ENCODE assay signal across 2 cellular contexts in the genomic region with DNA sequence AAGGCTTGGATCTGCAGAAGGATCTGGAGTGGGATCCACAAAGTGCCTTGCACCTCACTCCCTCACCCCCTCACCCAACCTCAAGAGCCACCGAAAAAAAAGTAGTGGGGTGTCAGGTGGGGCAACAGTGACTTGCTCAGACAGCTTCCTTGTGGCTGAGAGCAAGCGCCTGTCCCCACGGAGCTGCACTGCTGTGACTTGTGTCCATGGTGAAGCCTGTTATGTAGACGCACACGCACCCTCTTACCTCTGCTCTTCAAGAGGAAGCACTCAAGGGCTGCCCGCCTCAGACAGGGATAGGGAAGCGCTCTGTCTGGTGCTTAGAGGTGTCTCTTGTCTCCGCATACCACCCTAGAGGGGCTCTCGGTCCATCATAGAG.
TF ChIP-seq lines count a peak whose summit lies in the region.

No MANE protein-coding gene starts in this region.

TF ChIP-seq in K562, 482 proteins besides CTCF, POLR2A, EP300 and RAD21 (continued from another document):
- TF ChIP-seq, protein P1, sequence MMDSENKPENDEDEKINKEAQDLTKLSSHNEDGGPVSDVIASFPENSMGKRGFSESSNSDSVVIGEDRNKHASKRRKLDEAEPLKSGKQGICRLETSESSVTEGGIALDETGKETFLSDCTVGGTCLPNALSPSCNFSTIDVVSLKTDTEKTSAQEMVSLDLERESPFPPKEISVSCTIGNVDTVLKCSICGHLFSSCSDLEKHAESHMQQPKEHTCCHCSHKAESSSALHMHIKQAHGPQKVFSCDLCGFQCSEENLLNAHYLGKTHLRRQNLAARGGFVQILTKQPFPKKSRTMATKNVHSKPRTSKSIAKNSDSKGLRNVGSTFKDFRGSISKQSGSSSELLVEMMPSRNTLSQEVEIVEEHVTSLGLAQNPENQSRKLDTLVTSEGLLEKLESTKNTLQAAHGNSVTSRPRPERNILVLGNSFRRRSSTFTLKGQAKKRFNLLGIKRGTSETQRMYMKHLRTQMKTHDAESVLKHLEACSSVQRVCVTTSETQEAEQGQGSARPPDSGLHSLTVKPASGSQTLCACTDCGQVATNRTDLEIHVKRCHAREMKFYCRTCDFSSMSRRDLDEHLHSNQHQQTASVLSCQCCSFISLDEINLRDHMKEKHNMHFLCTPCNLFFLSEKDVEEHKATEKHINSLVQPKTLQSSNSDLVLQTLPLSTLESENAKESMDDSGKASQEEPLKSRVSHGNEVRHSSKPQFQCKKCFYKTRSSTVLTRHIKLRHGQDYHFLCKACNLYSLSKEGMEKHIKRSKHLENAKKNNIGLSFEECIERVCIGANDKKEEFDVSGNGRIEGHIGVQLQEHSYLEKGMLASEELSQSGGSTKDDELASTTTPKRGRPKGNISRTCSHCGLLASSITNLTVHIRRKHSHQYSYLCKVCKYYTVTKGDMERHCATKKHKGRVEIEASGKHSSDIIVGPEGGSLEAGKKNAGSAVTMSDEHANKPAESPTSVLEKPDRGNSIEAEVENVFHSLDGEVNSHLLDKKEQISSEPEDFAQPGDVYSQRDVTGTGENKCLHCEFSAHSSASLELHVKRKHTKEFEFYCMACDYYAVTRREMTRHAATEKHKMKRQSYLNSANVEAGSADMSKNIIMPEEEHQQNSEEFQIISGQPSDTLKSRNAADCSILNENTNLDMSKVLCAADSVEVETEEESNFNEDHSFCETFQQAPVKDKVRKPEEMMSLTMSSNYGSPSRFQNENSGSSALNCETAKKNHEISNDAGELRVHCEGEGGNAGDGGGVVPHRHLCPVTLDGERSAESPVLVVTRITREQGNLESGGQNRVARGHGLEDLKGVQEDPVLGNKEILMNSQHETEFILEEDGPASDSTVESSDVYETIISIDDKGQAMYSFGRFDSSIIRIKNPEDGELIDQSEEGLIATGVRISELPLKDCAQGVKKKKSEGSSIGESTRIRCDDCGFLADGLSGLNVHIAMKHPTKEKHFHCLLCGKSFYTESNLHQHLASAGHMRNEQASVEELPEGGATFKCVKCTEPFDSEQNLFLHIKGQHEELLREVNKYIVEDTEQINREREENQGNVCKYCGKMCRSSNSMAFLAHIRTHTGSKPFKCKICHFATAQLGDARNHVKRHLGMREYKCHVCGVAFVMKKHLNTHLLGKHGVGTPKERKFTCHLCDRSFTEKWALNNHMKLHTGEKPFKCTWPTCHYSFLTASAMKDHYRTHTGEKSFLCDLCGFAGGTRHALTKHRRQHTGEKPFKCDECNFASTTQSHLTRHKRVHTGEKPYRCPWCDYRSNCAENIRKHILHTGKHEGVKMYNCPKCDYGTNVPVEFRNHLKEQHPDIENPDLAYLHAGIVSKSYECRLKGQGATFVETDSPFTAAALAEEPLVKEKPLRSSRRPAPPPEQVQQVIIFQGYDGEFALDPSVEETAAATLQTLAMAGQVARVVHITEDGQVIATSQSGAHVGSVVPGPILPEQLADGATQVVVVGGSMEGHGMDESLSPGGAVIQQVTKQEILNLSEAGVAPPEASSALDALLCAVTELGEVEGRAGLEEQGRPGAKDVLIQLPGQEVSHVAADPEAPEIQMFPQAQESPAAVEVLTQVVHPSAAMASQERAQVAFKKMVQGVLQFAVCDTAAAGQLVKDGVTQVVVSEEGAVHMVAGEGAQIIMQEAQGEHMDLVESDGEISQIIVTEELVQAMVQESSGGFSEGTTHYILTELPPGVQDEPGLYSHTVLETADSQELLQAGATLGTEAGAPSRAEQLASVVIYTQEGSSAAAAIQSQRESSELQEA (IDR thresholded peaks at IDR 0.05; ENCODE audit: low read depth): no peak
- TF ChIP-seq KAT8 (IDR thresholded peaks at IDR 0.05; ENCODE audit: low read depth) (no peak), CBFA2T3 (IDR thresholded peaks at IDR 0.05) (no peak)
TF ChIP-seq in K562: peak in this region for 0.

TF ChIP-seq in neural cell, 6 proteins besides CTCF, POLR2A, EP300 and RAD21 (continued from another document):
- TF ChIP-seq, protein P2, sequence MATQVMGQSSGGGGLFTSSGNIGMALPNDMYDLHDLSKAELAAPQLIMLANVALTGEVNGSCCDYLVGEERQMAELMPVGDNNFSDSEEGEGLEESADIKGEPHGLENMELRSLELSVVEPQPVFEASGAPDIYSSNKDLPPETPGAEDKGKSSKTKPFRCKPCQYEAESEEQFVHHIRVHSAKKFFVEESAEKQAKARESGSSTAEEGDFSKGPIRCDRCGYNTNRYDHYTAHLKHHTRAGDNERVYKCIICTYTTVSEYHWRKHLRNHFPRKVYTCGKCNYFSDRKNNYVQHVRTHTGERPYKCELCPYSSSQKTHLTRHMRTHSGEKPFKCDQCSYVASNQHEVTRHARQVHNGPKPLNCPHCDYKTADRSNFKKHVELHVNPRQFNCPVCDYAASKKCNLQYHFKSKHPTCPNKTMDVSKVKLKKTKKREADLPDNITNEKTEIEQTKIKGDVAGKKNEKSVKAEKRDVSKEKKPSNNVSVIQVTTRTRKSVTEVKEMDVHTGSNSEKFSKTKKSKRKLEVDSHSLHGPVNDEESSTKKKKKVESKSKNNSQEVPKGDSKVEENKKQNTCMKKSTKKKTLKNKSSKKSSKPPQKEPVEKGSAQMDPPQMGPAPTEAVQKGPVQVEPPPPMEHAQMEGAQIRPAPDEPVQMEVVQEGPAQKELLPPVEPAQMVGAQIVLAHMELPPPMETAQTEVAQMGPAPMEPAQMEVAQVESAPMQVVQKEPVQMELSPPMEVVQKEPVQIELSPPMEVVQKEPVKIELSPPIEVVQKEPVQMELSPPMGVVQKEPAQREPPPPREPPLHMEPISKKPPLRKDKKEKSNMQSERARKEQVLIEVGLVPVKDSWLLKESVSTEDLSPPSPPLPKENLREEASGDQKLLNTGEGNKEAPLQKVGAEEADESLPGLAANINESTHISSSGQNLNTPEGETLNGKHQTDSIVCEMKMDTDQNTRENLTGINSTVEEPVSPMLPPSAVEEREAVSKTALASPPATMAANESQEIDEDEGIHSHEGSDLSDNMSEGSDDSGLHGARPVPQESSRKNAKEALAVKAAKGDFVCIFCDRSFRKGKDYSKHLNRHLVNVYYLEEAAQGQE (IDR thresholded peaks at IDR 0.05; ENCODE audit: borderline replicate concordance): no peak
